Comparison of ENCODE assay signal across 1 cellular context in genomic region chr5:33299621-33300208, GRCh38.
TF ChIP-seq lines count a peak whose summit lies in the region.

No MANE protein-coding gene starts in this region.

TF ChIP-seq in SK-N-SH, 30 proteins besides CTCF, POLR2A, EP300 and RAD21 (continued from another document):
- TF ChIP-seq USF2 (IDR thresholded peaks at IDR 0.05; ENCODE audit: borderline replicate concordance, low read depth, low read length) (no peak), YY1 (IDR thresholded peaks at IDR 0.05; ENCODE audit: low read depth) (peak; percentile 57; the same call in 1 of the 2 replicates), NRF1 (IDR thresholded peaks at IDR 0.05; ENCODE audit: low read depth, low read length) (no peak), TAF1 (IDR thresholded peaks at IDR 0.05; ENCODE audit: borderline replicate concordance, low read depth, low read length) (no peak), GABPA (IDR thresholded peaks at IDR 0.05; ENCODE audit: low read depth) (no peak), JUND (IDR thresholded peaks at IDR 0.05) (no peak), POLR2AphosphoS5 (IDR thresholded peaks at IDR 0.05; ENCODE audit: low read depth, low read length) (no peak), TCF12 (IDR thresholded peaks at IDR 0.05) (peak; percentile 43; the same call in 1 of the 2 replicates), ELF1 (IDR thresholded peaks at IDR 0.05) (no peak), SIN3A (IDR thresholded peaks at IDR 0.05; ENCODE audit: borderline replicate concordance, low read depth, low read length) (peak; percentile 11; the same call in 1 of the 2 replicates), RCOR1 (IDR thresholded peaks at IDR 0.05; ENCODE audit: low read length) (no peak), RXRA (IDR thresholded peaks at IDR 0.05; ENCODE audit: borderline replicate concordance, low read depth) (no peak), REST (IDR thresholded peaks at IDR 0.05; ENCODE audit: low read depth, low read length) (no peak)
